ENCODE assay signal across 8 cellular contexts in the genomic region with DNA sequence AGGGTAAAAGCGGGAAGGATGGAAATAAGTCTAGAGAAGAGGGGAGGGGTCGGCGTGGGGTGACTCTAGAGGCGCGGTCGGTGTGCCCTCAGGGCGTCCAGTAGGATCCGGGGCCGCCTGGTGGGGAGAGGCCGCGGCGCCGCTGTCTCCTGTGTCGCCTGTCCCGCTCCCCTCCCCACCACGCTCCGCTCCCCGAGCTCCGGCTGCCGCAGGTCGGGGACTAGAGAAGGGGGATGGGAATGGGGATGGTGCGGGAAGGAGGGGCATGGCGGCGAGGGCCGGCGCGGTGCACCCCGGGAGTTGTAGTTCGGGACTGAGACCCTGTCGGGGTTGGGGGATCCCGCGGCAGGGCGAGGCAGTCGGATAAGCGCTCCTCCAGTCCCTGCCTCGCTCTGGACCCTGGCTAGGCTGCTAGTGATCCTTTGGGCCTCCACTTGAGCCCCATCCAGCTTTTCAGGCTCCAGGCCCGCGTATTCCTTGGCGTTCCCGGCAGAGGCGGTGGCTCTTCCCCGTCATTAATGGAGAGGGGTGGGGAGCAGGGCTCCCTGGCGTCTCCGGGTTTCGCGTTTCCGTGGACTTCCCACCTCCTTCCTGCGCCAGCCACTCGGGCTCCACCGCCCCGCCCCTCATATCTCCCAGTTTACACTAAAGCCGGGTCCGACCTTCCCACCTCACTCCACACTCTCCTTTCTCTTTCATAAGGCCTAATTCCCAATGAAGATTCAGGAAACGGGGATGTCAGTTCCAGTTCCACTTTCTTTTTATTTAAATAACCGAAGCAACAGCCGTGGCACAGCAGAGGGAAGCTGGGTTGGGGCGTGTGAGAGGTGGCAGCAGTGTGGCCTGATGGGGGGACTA. TPM values are rescaled to one million over a fixed set of nuclear protein-coding genes. Genes with fewer than 3 reads are reported as not detected.
A peak's percentile ranks its signal among the peaks of the same experiment; 100 is the strongest.
DNase-seq lines count a peak whose midpoint lies in the region; ATAC-seq and TF ChIP-seq lines count a peak whose summit lies in the region.

A gene with protein sequence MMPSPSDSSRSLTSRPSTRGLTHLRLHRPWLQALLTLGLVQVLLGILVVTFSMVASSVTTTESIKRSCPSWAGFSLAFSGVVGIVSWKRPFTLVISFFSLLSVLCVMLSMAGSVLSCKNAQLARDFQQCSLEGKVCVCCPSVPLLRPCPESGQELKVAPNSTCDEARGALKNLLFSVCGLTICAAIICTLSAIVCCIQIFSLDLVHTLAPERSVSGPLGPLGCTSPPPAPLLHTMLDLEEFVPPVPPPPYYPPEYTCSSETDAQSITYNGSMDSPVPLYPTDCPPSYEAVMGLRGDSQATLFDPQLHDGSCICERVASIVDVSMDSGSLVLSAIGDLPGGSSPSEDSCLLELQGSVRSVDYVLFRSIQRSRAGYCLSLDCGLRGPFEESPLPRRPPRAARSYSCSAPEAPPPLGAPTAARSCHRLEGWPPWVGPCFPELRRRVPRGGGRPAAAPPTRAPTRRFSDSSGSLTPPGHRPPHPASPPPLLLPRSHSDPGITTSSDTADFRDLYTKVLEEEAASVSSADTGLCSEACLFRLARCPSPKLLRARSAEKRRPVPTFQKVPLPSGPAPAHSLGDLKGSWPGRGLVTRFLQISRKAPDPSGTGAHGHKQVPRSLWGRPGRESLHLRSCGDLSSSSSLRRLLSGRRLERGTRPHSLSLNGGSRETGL (minus strand): TSS at position 241 of the 858 bp plus-strand sequence. CDS start 606 bp downstream, outside the sequence.

- peak within 1 kb of the TSS; percentile 86 for H3K4me3 Mint-ChIP-seq in activated T-helper 2 cell treated with anti-CD3 and anti-CD28 coated beads, Interferon-gamma antibody, Interleukin-2, Interleukin-4, amounts not matched to agents 10 μg/mL and 5 μg/mL and 100 μg/mL, durations not matched to agents 14 hours and 24 hours and 36 hours (ENCODE audit: low read depth)
- H3K4me3 Mint-ChIP-seq in naive B cell: peak within 1 kb of the TSS; percentile 82 to 92 (median 86)

- peaks cover 21% of the 10 kb centered on the region for H3K79me2 ChIP-seq in fibroblast of lung (ENCODE audit: control insufficient read depth, insufficient read depth, low read length)

- peak within 1 kb of the TSS; percentile 77 for H3K9ac ChIP-seq in fibroblast of lung (ENCODE audit: insufficient read depth, low read length)

- no peaks in the 10 kb centered on the region for H3K27me3 Mint-ChIP-seq in activated T-helper 2 cell treated with anti-CD3 and anti-CD28 coated beads, Interferon-gamma antibody, Interleukin-2, Interleukin-4, amounts not matched to agents 10 μg/mL and 5 μg/mL and 100 μg/mL, durations not matched to agents 14 hours and 24 hours and 36 hours (ENCODE audit: low read depth)
- no peaks in the 10 kb centered on the region for H3K27me3 Mint-ChIP-seq in naive B cell

- peak; percentile 57 for DNase-seq in AG09319 (ENCODE audit: extremely low read depth, low read depth)
- peak; percentile 87 for DNase-seq in RPMI8226
- peak; percentile 76 for DNase-seq in activated T-helper 2 cell treated with anti-CD3 and anti-CD28 coated beads, Interferon-gamma antibody, Interleukin-2, Interleukin-4, amounts not matched to agents 10 μg/mL and 5 μg/mL and 100 μg/mL, durations not matched to agents 14 hours and 24 hours and 36 hours (ENCODE audit: low spot score)
- DNase-seq in fibroblast of lung (ENCODE audit: low read depth in 2 of 2): peak; percentile 78 to 79
- DNase-seq in naive B cell: peak; percentile 64
- DNase-seq in stimulated activated naive CD8-positive, alpha-beta T cell treated with anti-CD3 and anti-CD28 coated beads, Interleukin-15, Interleukin-2, amounts not matched to agents 100 U/mL and 50 U/mL, for 24 hours: peak; percentile 85

- H3K27me3 ChIP-seq in fibroblast of lung (ENCODE audit: control insufficient read depth, insufficient read depth, low read length): no peaks in the 10 kb centered on the region

- peak within 1 kb of the TSS; percentile 63 for H3K27ac ChIP-seq in KOPT-K1 (ENCODE audit: low read depth, low read length, poor library complexity, severe bottlenecking)
- H3K27ac ChIP-seq in fibroblast of lung (ENCODE audit: insufficient read depth, low read length): peak within 1 kb of the TSS; percentile 90

- TF ChIP-seq CTCF in AG09319 (IDR thresholded peaks at IDR 0.05; ENCODE audit: low read depth, low read length) (no peak), fibroblast of lung (conservative IDR thresholded peaks at IDR 0.05 in 1 of 2, IDR thresholded peaks at IDR 0.05 in 1 of 2; ENCODE audit: low read depth in 1 of 2, low read length in 2 of 2) (no peak)

- H2AFZ ChIP-seq in fibroblast of lung (ENCODE audit: low read length): peak within 1 kb of the TSS; percentile 91

- peak within 1 kb of the TSS; percentile 81 for H3K4me2 ChIP-seq in fibroblast of lung (ENCODE audit: extremely low read depth, insufficient read depth, low read length)

- H3K9me3 Mint-ChIP-seq in activated T-helper 2 cell treated with anti-CD3 and anti-CD28 coated beads, Interferon-gamma antibody, Interleukin-2, Interleukin-4, amounts not matched to agents 10 μg/mL and 5 μg/mL and 100 μg/mL, durations not matched to agents 14 hours and 24 hours and 36 hours: no peaks in the 10 kb centered on the region
- no peaks in the 10 kb centered on the region for H3K9me3 Mint-ChIP-seq in naive B cell

- peaks cover 44% of the 10 kb centered on the region for H3K36me3 ChIP-seq in KOPT-K1 (ENCODE audit: insufficient read depth, low read length)
- H3K36me3 ChIP-seq in fibroblast of lung (ENCODE audit: control insufficient read depth, insufficient read depth, low read length): peaks cover 11% of the 10 kb centered on the region

- peaks cover 41% of the 10 kb centered on the region for H3K36me3 Mint-ChIP-seq in activated T-helper 2 cell treated with anti-CD3 and anti-CD28 coated beads, Interferon-gamma antibody, Interleukin-2, Interleukin-4, amounts not matched to agents 10 μg/mL and 5 μg/mL and 100 μg/mL, durations not matched to agents 14 hours and 24 hours and 36 hours (ENCODE audit: low read depth)
- peaks cover 0 to 10% of the 10 kb centered on the region in 2 donors for H3K36me3 Mint-ChIP-seq in naive B cell

- H4K20me1 ChIP-seq in fibroblast of lung (ENCODE audit: control insufficient read depth, extremely low read depth, insufficient read depth, low read length): no peaks in the 10 kb centered on the region

- intact Hi-C loops in activated T-helper 2 cell treated with anti-CD3 and anti-CD28 coated beads, Interferon-gamma antibody, Interleukin-2, Interleukin-4, amounts not matched to agents 10 μg/mL and 5 μg/mL and 100 μg/mL, durations not matched to agents 14 hours and 24 hours and 36 hours (cut with micrococcal nuclease): loop anchor here (2.0 kb wide), 1 partner anchor 21 kb away; the partner anchor contains the start of gene HCN3

- peak; percentile 67 for TF ChIP-seq POLR2A in GM19193 (IDR thresholded peaks at IDR 0.05; ENCODE audit: extremely low read depth, insufficient read depth, insufficient read length)

- H3K9me3 ChIP-seq in KOPT-K1 (ENCODE audit: insufficient read depth, low read length, poor library complexity, severe bottlenecking) (no peaks in the 10 kb centered on the region), fibroblast of lung (ENCODE audit: control insufficient read depth, insufficient read depth, low read depth, low read length) (no peaks in the 10 kb centered on the region)

- peak within 1 kb of the TSS; percentile 61 to 80 (median 71) for H3K4me3 ChIP-seq in fibroblast of lung (replicated peaks in 1 of 4; ENCODE audit: control extremely low read depth in 1 of 4, insufficient read depth in 1 of 4, low read depth in 3 of 4, low read length in 4 of 4)

- peaks cover 13% of the 10 kb centered on the region for H3K4me1 ChIP-seq in fibroblast of lung (ENCODE audit: control insufficient read depth, extremely low read depth, insufficient read depth, low read length)

- peak within 1 kb of the TSS; percentile 62 for H3K27ac Mint-ChIP-seq in activated T-helper 2 cell treated with anti-CD3 and anti-CD28 coated beads, Interferon-gamma antibody, Interleukin-2, Interleukin-4, amounts not matched to agents 10 μg/mL and 5 μg/mL and 100 μg/mL, durations not matched to agents 14 hours and 24 hours and 36 hours
- H3K27ac Mint-ChIP-seq in naive B cell: peak within 1 kb of the TSS in 4 of 6 donors; percentile 26 to 79 (median 70)

- H3K4me1 Mint-ChIP-seq in activated T-helper 2 cell treated with anti-CD3 and anti-CD28 coated beads, Interferon-gamma antibody, Interleukin-2, Interleukin-4, amounts not matched to agents 10 μg/mL and 5 μg/mL and 100 μg/mL, durations not matched to agents 14 hours and 24 hours and 36 hours (ENCODE audit: low read depth): peaks cover 26% of the 10 kb centered on the region
- peaks cover 39 to 52% (median 42%) of the 10 kb centered on the region in 3 donors for H3K4me1 Mint-ChIP-seq in naive B cell

- peak; percentile 57 to 58 for ATAC-seq in naive B cell (ENCODE audit: low read depth in 2 of 2)
- ATAC-seq in stimulated activated naive CD8-positive, alpha-beta T cell treated with anti-CD3 and anti-CD28 coated beads, Interleukin-15, Interleukin-2, amounts not matched to agents 100 U/mL and 50 U/mL, for 24 hours: peak; percentile 66

RNA-seq across cellular contexts. Expression of the gene that starts here (rescaled TPM):
- 42.5 and 45.5 TPM in 2 replicates for total RNA-seq in activated T-helper 2 cell treated with anti-CD3 and anti-CD28 coated beads, Interferon-gamma antibody, Interleukin-2, Interleukin-4, amounts not matched to agents 10 μg/mL and 5 μg/mL and 100 μg/mL, durations not matched to agents 14 hours and 24 hours and 36 hours
- total RNA-seq in fibroblast of lung: 5.4 and 12.9 TPM in 2 replicates
- polyA plus RNA-seq in fibroblast of lung (8.5 and 14.3 TPM in 2 replicates), naive B cell (ENCODE audit: low read depth in 6 of 6) (1 to 10 TPM in 3 of 6 donors, under 1 TPM in 3; 0.54 to 1.7 (median 1.2) TPM)
- 35.4 and 52.2 TPM in 2 replicates for polyA plus RNA-seq in fibroblast of lung (2012)
- 56.0 and 63.3 TPM in 2 replicates for polyA minus RNA-seq in fibroblast of lung (ENCODE audit: low replicate concordance)

Comparison
In these comparisons a context has a peak if more than half of its experiments do, and no peak if none do; other contexts are left out.
1. Peak in every context shown above with its lines: DNase-seq, ATAC-seq, H3K4me3 ChIP-seq and H3K27ac ChIP-seq.